11 cellular contexts compared by ENCODE assay signal in the genomic region with DNA sequence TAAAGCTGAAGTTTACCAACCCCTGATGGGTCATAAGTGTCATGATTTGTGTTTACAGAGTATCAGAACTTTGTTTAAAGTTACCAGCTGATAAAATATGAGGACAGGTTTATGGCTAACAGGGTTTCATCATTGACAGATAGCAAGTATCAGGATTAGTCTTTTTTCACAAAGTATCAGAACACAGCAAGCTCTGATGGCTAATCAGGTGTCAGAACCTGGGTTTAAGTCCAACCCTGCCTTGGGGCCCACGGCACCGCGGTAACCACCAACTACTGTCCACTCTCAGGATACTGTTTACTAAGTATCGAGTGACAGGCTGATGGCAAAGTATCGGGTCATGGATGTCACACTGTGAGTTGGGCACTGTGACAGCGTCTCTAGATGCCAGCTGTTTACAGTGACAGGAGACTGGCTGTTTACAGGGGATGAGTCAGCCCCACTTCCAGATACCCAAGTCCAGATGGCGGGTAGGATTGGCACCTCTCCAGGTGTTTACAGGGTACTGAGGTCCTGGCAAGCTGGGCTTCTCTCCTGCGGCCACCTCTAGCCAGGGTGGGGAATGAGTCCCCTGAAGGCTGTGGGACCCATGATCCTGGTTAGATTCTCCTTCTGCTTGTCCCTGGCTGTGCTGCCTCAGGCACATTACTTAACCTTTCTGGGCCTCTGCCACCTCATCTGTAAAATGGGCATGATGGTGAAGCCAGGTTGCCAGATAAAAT. TPM values are rescaled to one million over a fixed set of nuclear protein-coding genes. Genes with fewer than 3 reads are reported as not detected.
DNase-seq lines count a peak whose midpoint lies in the region; ATAC-seq and TF ChIP-seq lines count a peak whose summit lies in the region.
"Had no signal": no experiment of that assay in that cellular context is flagged by ENCODE, and none has a peak within 500 bp of the region (broad histone marks: within the 10 kb centered on the region; RNA-seq: fewer than 3 reads in every experiment).

No MANE protein-coding gene starts in this region.

- H3K9me3 ChIP-seq in esophagus squamous epithelium (no peaks in the 10 kb centered on the region), HAP-1 (no peaks in the 10 kb centered on the region)
- H3K9me3 ChIP-seq: thoracic aorta had no signal

- no peaks in the 10 kb centered on the region for H3K27me3 ChIP-seq in esophagus squamous epithelium
- H3K27me3 ChIP-seq in HAP-1 (ENCODE audit: low read depth): no peaks in the 10 kb centered on the region

- H3K4me3 Mint-ChIP-seq in nephron progenitor cell: no peak overlapping the region
- H3K4me3 Mint-ChIP-seq: endodermal cell had no signal

- peaks cover 5 to 47% (median 5%) of the 10 kb centered on the region in 3 donors for H3K4me1 ChIP-seq in esophagus squamous epithelium
- H3K4me1 ChIP-seq in HAP-1: no peaks in the 10 kb centered on the region

- H3K36me3 ChIP-seq in esophagus squamous epithelium: no peaks in the 10 kb centered on the region
- H3K36me3 ChIP-seq in HAP-1 (replicated peaks): no peaks in the 10 kb centered on the region
- H3K36me3 ChIP-seq: thoracic aorta had no signal

- no peaks in the 10 kb centered on the region for H3K36me3 Mint-ChIP-seq in nephron progenitor cell (ENCODE audit: low read depth)

- no peak for TF ChIP-seq POLR2A in esophagus squamous epithelium (IDR thresholded peaks at IDR 0.05)

- TF ChIP-seq CTCF in epithelial cell of esophagus (IDR thresholded peaks at IDR 0.05; ENCODE audit: insufficient read depth, low read depth, low read length, missing control alignments): no peak
- no peak for TF ChIP-seq CTCF in nephron progenitor cell (IDR thresholded peaks at IDR 0.05)
- TF ChIP-seq CTCF in esophagus squamous epithelium (IDR thresholded peaks at IDR 0.05): no peak

- H3K27ac ChIP-seq in esophagus squamous epithelium: peak overlapping the region in 2 of 4 donors; percentile 56 to 61
- H3K27ac ChIP-seq: thoracic aorta had no signal

- ATAC-seq in HG02798 (IDR thresholded peaks at IDR 0.05; ENCODE audit: poor library complexity, unreplicated experiment): no peak
- ATAC-seq: activated CD4-positive, CD25-positive, alpha-beta regulatory T cell treated with anti-CD3 and anti-CD28 coated beads, Interleukin-2, amount 50 U/mL, for 24 hours had no signal

- DNase-seq in HCEC 1CT (peak; percentile 10), NCI-H524 treated with DMSO at 0.1 percent for 48 hours (lab: John Stamatoyannopoulos, UW) (peak; percentile 73), epithelial cell of esophagus (ENCODE audit: low read depth) (peak; percentile 50), renal cortical epithelial cell (ENCODE audit: low read depth) (peak; percentile 51), nephron progenitor cell (no peak), esophagus squamous epithelium (lab: John Stamatoyannopoulos, UW) (no peak), HAP-1 (ENCODE audit: low spot score in 2 of 2) (no peak)
- DNase-seq: endodermal cell had no signal

- peaks cover 22% of the 10 kb centered on the region for H3K4me1 Mint-ChIP-seq in nephron progenitor cell
- H3K4me1 Mint-ChIP-seq: endodermal cell had no signal

- H3K9me3 Mint-ChIP-seq in nephron progenitor cell: no peaks in the 10 kb centered on the region
- H3K9me3 Mint-ChIP-seq: endodermal cell had no signal

- H3K27me3 Mint-ChIP-seq in nephron progenitor cell (ENCODE audit: low read depth, poor library complexity): peaks cover 28% of the 10 kb centered on the region

- 57 to 62% methylated on average over 3 to 8 of the region's 8 CpGs for WGBS in esophagus squamous epithelium, 2 donors

- in situ Hi-C loops in HAP-1 (cut with MboI; ENCODE audit: low sequenced_read_pairs): loop anchor here (10.0 kb wide), 1 partner anchor 225 kb away; a partner anchor contains a TSS

- no peak overlapping the region for H3K27ac Mint-ChIP-seq in nephron progenitor cell
- H3K27ac Mint-ChIP-seq: endodermal cell had no signal

- H3K4me3 ChIP-seq in epithelial cell of esophagus (ENCODE audit: low read length) (no peak overlapping the region), esophagus squamous epithelium (no peak overlapping the region), HAP-1 (no peak overlapping the region)
- H3K4me3 ChIP-seq: thoracic aorta had no signal

- intact Hi-C loops in esophagus squamous epithelium (cut with DNase I): no loop called here

RNA-seq across cellular contexts. Expression of a gene that starts 21.8 kb away (rescaled TPM):
- total RNA-seq in renal cortical epithelial cell (14.9 and 18.6 TPM in 2 replicates), esophagus squamous epithelium (10 to 100 TPM; 12.4 to 37.2 (median 15.4) TPM)

RNA-seq across cellular contexts. Expression of a gene that starts 57.0 kb away (rescaled TPM):
- not detected in 2 replicates for total RNA-seq in renal cortical epithelial cell
- total RNA-seq in esophagus squamous epithelium: 1 to 10 TPM; 1.1 to 2.3 (median 1.9) TPM
- total RNA-seq: endodermal cell had no signal

Comparison
In these comparisons a context has a peak if more than half of its experiments do, and no peak if none do; other contexts are left out.
1. DNase-seq: peak in HCEC 1CT (single experiment), NCI-H524 treated with DMSO at 0.1 percent for 48 hours (single experiment), epithelial cell of esophagus (single experiment) and renal cortical epithelial cell (single experiment); none in nephron progenitor cell (single experiment), esophagus squamous epithelium (single experiment) and HAP-1 (0 of 2).